Comparison of ENCODE assay signal across 13 cellular contexts in genomic region chrX:105701310-105702052, GRCh38.
DNase-seq lines count a peak whose midpoint lies in the region; ATAC-seq, FAIRE-seq and TF ChIP-seq lines count a peak whose summit lies in the region.
"Had no signal": no experiment of that assay in that cellular context is flagged by ENCODE, and none has a peak within 500 bp of the region (broad histone marks: within the 10 kb centered on the region; RNA-seq: fewer than 3 reads in every experiment).

No MANE protein-coding gene starts in this region.

- POLR2A ChIA-PET in HepG2 (lab: Yijun Ruan, JAX) = no interaction called here

- no peak overlapping the region for H3K4me3 ChIP-seq in KMS-11 (IDR thresholded peaks at IDR 0.05; ENCODE audit: insufficient read depth, low read depth, low read length)
- H3K4me3 ChIP-seq in bronchial epithelial cell (ENCODE audit: low read depth, low read length) = no peak overlapping the region
- H3K4me3 ChIP-seq in HepG2 (replicated peaks in 1 of 3; ENCODE audit: insufficient read depth in 1 of 3, low read depth in 2 of 3, low read length in 3 of 3) = no peak overlapping the region
- H3K4me3 ChIP-seq: BLaER1 had no signal

- H3K36me3 ChIP-seq in KMS-11 (ENCODE audit: insufficient read depth) (no peaks in the 10 kb centered on the region), bronchial epithelial cell (ENCODE audit: control insufficient read depth, insufficient read depth, low read length) (no peaks in the 10 kb centered on the region), HepG2 (replicated peaks in 1 of 2; ENCODE audit: control insufficient read depth in 1 of 2, insufficient read depth in 2 of 2, low read length in 2 of 2) (no peaks in the 10 kb centered on the region)
- H3K36me3 ChIP-seq: BLaER1 had no signal

- H2AFZ ChIP-seq in KMS-11 (ENCODE audit: low read depth) (no peak overlapping the region; the same call in 1 of the 2 replicates), HepG2 (ENCODE audit: low read length) (no peak overlapping the region)

- no peaks in the 10 kb centered on the region for H3K9me3 ChIP-seq in HepG2 (ENCODE audit: low read length)
- H3K9me3 ChIP-seq: BLaER1 had no signal

- TF ChIP-seq RAD21 in HepG2 (CRISPR knock-in tag; IDR thresholded peaks at IDR 0.05) = no peak

- TF ChIP-seq EP300 in HepG2 (IDR thresholded peaks at IDR 0.05; ENCODE audit: low read depth in 2 of 2, low read length in 2 of 2) (no peak), HepG2 (CRISPR knock-in tag; IDR thresholded peaks at IDR 0.05; ENCODE audit: borderline replicate concordance) (no peak)

- H3K4me1 ChIP-seq in KMS-11 (ENCODE audit: low read depth, poor library complexity, severe bottlenecking) (no peaks in the 10 kb centered on the region), HepG2 (ENCODE audit: insufficient read depth, low read length) (no peaks in the 10 kb centered on the region)

- CTCF ChIA-PET in HepG2 (lab: Yijun Ruan, JAX; ENCODE audit: low intra/inter-chr PET ratio, low total read pairs) = no interaction called here

- DNase-seq in AG08395 (ENCODE audit: low spot score) (peak; percentile 3), bronchial epithelial cell (ENCODE audit: low read depth) (peak; percentile 28), HepG2 (ENCODE audit: low spot score) (no peak), ureter (ENCODE audit: low spot score) (no peak)
- DNase-seq in activated CD8-positive, alpha-beta memory T cell treated with anti-CD3 and anti-CD28 coated beads for 24 hours = no peak
- DNase-seq in NK-92 treated with Interleukin-12 subunit alpha and Interleukin-12 subunit beta, amount 100 ng/mL, for 24 hours (lab: John Stamatoyannopoulos, UW) = no peak
- DNase-seq: activated CD4-positive, alpha-beta T cell treated with anti-CD3 and anti-CD28 coated beads, Interleukin-2, amount 50 U/mL, for 48 hours; nucleus accumbens; SW 1271 had no signal

- FAIRE-seq in bronchial epithelial cell (lab: Jason Lieb, UNC) (no peak), HepG2 (lab: Jason Lieb, UNC) (peak; percentile 64)
- FAIRE-seq: H54 had no signal

- in situ Hi-C loops in HepG2 (cut with HindIII; ENCODE audit: extremely low pct_ligation_motif_present, low pct_unique_long_range_greater_than_20kb) = no loop called here

- no peak overlapping the region for H3K4me2 ChIP-seq in KMS-11
- no peak overlapping the region for H3K4me2 ChIP-seq in HepG2 (ENCODE audit: low read depth, low read length)
- H3K4me2 ChIP-seq: BLaER1 had no signal

- H3K9ac ChIP-seq in KMS-11 (no peak overlapping the region), HepG2 (ENCODE audit: insufficient read depth, low read depth, low read length) (no peak overlapping the region)
- H3K9ac ChIP-seq: BLaER1 had no signal

- H3K27ac ChIP-seq in KMS-11 (no peak overlapping the region), HepG2 (ENCODE audit: extremely low read length, insufficient read depth, low read length) (no peak overlapping the region)
- H3K27ac ChIP-seq: BLaER1 had no signal

- no peaks in the 10 kb centered on the region for H4K20me1 ChIP-seq in KMS-11 (ENCODE audit: insufficient read depth)
- no peaks in the 10 kb centered on the region for H4K20me1 ChIP-seq in HepG2 (ENCODE audit: insufficient read depth, low read length)
- H4K20me1 ChIP-seq: BLaER1 had no signal

- H3K27me3 ChIP-seq in KMS-11 (ENCODE audit: insufficient read depth, low read depth) = no peaks in the 10 kb centered on the region
- H3K27me3 ChIP-seq in bronchial epithelial cell (ENCODE audit: control insufficient read depth, insufficient read depth, low read length) = no peaks in the 10 kb centered on the region
- H3K27me3 ChIP-seq in HepG2 (ENCODE audit: control insufficient read depth in 1 of 2, insufficient read depth in 2 of 2, low read length in 2 of 2) = no peaks in the 10 kb centered on the region

- H3K79me2 ChIP-seq in KMS-11 (ENCODE audit: insufficient read depth, low read depth) (no peaks in the 10 kb centered on the region), HepG2 (ENCODE audit: insufficient read depth, low read length) (no peaks in the 10 kb centered on the region)

- 0% methylated on average over 3 of the region's 3 CpGs for WGBS in HepG2 (ENCODE audit: low lambda C conversion rate)

- intact Hi-C loops in HepG2 (cut with micrococcal nuclease; ENCODE audit: unreplicated experiment) = no loop called here

- no peak for TF ChIP-seq POLR2A in HepG2 (IDR thresholded peaks at IDR 0.05; ENCODE audit: insufficient read depth in 1 of 2, low read depth in 2 of 2, low read length in 2 of 2)

- TF ChIP-seq CTCF in KMS-11 (conservative IDR thresholded peaks at IDR 0.05; ENCODE audit: low read depth, low read length) (peak; percentile 38), bronchial epithelial cell (IDR thresholded peaks at IDR 0.05; ENCODE audit: insufficient read depth, low read length, severe bottlenecking) (no peak), HepG2 (CRISPR knock-in tag; IDR thresholded peaks at IDR 0.05) (no peak)

- BruUV-seq in HepG2 (replicated peaks; lab: Mats Ljungman, UMichigan) = no TSS peak

- ATAC-seq in HepG2 (no peak), GM18498 (IDR thresholded peaks at IDR 0.05; ENCODE audit: unreplicated experiment) (no peak)

TF ChIP-seq in HepG2, 621 proteins besides CTCF, POLR2A, EP300 and RAD21:
- peak; percentile 25; the same call in 1 of the 2 replicates for TF ChIP-seq STAG1 (CRISPR knock-in tag; IDR thresholded peaks at IDR 0.05)
- no peak for TF ChIP-seq GFI1 (CRISPR knock-in tag; IDR thresholded peaks at IDR 0.05; ENCODE audit: borderline replicate concordance)

Comparison
In these comparisons a context has a peak if more than half of its experiments do, and no peak if none do; other contexts are left out.
1. DNase-seq: peak in AG08395 (single experiment) and bronchial epithelial cell (single experiment); none in HepG2 (single experiment), ureter (single experiment), activated CD8-positive, alpha-beta memory T cell treated with anti-CD3 and anti-CD28 coated beads for 24 hours (single experiment) and NK-92 treated with Interleukin-12 subunit alpha and Interleukin-12 subunit beta, amount 100 ng/mL, for 24 hours (single experiment).